ENCODE assay signal across 33 cellular contexts in the genomic region with DNA sequence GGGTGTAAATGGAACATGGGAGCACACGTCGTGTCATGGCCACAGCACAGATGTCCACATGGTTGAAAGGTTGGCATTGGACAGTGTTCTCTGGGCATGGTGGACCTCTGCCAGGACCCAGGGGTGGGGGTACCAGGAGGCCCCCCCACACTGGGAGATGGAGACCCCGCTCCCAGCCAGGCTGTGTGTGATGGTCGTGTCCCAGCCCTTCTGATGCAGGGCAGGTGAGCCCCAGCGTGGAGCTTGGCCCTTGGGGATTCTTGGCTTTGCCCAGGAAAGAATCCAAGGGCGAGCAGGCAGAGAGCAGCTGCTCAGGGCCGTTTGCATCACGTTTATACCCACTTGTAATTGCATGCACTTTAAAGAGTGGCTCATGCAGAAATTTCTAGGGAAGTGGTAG.
"Had no signal": no experiment of that assay in that cellular context is flagged by ENCODE, and none has a peak within 500 bp of the region (broad histone marks: within the 10 kb centered on the region; RNA-seq: fewer than 3 reads in every experiment).

No MANE protein-coding gene starts in this region.

- H3K9me3 Mint-ChIP-seq: activated CD4-positive, alpha-beta T cell treated with anti-CD3 and anti-CD28 coated beads, Interleukin-2, amount 10 ng/mL, durations not matched to agents 24 days and 14 days; activated T-helper 17 cell treated with anti-CD3 and anti-CD28 coated beads, Interleukin-2, amount 50 U/mL, for 72 hours had no signal

- H3K4me3 ChIP-seq: adrenal gland, body of pancreas, breast epithelium had no signal

- H3K4me3 Mint-ChIP-seq: activated B cell treated with CpG ODN at 0.5 μM for 24 hours; activated CD4-positive, alpha-beta memory T cell treated with anti-CD3 and anti-CD28 coated beads for 36 hours; activated CD4-positive, alpha-beta T cell treated with anti-CD3 and anti-CD28 coated beads, Interleukin-2, amount 10 ng/mL, durations not matched to agents 24 days and 14 days; activated CD8-positive, alpha-beta T cell treated with anti-CD3 and anti-CD28 coated beads for 36 hours; activated naive CD4-positive, alpha-beta T cell treated with anti-CD3 and anti-CD28 coated beads for 36 hours; activated naive CD8-positive, alpha-beta T cell treated with anti-CD3 and anti-CD28 coated beads for 36 hours; activated T-cell treated with anti-CD3 and anti-CD28 coated beads, Interleukin-2, amount 50 U/mL, for 4 hours; activated T-cell treated with anti-CD3 and anti-CD28 coated beads, Interleukin-2, amount 50 U/mL, for 72 hours; activated T-helper 1 cell treated with anti-CD3 and anti-CD28 coated beads, Interleukin-12 subunit alpha, Interleukin-12 subunit beta, Interleukin-2, Interleukin-4 antibody, amounts not matched to agents 30 ng/mL and 10 ng/mL and 1 ng/mL, durations not matched to agents 14 hours and 24 hours and 36 hours; activated T-helper 17 cell treated with anti-CD3 and anti-CD28 coated beads, Interleukin-2, amount 50 U/mL, for 72 hours; T-helper 1 cell treated with Interleukin-12 subunit alpha and Interleukin-12 subunit beta and Interleukin-4 antibody, amounts not matched to agents 30 μg/mL and 1 μg/mL, for 36 hours; T-helper 2 cell treated with Interferon-gamma antibody and Interleukin-4, amounts not matched to agents 5 μg/mL and 100 μg/mL, for 36 hours had no signal

- H3K9me3 ChIP-seq: adrenal gland had no signal

- DNase-seq: activated B cell treated with CpG ODN at 0.5 μM for 24 hours; activated CD4-positive, alpha-beta memory T cell treated with anti-CD3 and anti-CD28 coated beads for 36 hours; activated CD4-positive, alpha-beta T cell treated with anti-CD3 and anti-CD28 coated beads for 4 hours; activated CD4-positive, alpha-beta T cell treated with anti-CD3 and anti-CD28 coated beads, Interleukin-2, amount 10 ng/mL, durations not matched to agents 24 days and 14 days; activated CD4-positive, alpha-beta T cell treated with anti-CD3 and anti-CD28 coated beads, Interleukin-2, amount 50 U/mL, for 1 hour; activated CD4-positive, alpha-beta T cell treated with anti-CD3 and anti-CD28 coated beads, Interleukin-2, amount 50 U/mL, for 4 hours; activated CD4-positive, CD25-positive, alpha-beta regulatory T cell treated with anti-CD3 and anti-CD28 coated beads, Interleukin-2, amount 50 U/mL, for 72 hours; activated CD8-positive, alpha-beta memory T cell treated with anti-CD3 and anti-CD28 coated beads, Interleukin-2, amount 50 U/mL, for 4 hours; activated CD8-positive, alpha-beta T cell treated with anti-CD3 and anti-CD28 coated beads for 36 hours; activated effector memory CD4-positive, alpha-beta T cell treated with anti-CD3 and anti-CD28 coated beads, Interleukin-2, amount 50 U/mL, for 16 hours; activated gamma-delta T cell treated with Interleukin-2 at 50 U/mL for 16 hours; activated naive CD4-positive, alpha-beta T cell; activated naive CD4-positive, alpha-beta T cell treated with anti-CD3 and anti-CD28 coated beads for 36 hours; activated naive CD4-positive, alpha-beta T cell treated with anti-CD3 and anti-CD28 coated beads, Interleukin-2, amount 50 U/mL, for 16 hours; activated naive CD8-positive, alpha-beta T cell treated with anti-CD3 and anti-CD28 coated beads for 36 hours; activated T-cell treated with anti-CD3 and anti-CD28 coated beads for 4 hours; activated T-cell treated with anti-CD3 and anti-CD28 coated beads, Interleukin-2, amount 50 U/mL, for 1 hour; activated T-cell treated with anti-CD3 and anti-CD28 coated beads, Interleukin-2, amount 50 U/mL, for 4 hours; activated T-cell treated with anti-CD3 and anti-CD28 coated beads, Interleukin-2, amount 50 U/mL, for 72 hours; adrenal gland; amniotic stem cell; body of pancreas; brain microvascular endothelial cell; central memory CD4-positive, alpha-beta T cell; T-helper 2 cell; T-helper 9 cell had no signal

- H3K4me1 ChIP-seq: adrenal gland, body of pancreas, breast epithelium had no signal

- H3K36me3 ChIP-seq: adrenal gland, brain microvascular endothelial cell, breast epithelium had no signal

- H3K27me3 ChIP-seq: adrenal gland, body of pancreas, brain microvascular endothelial cell had no signal

- H3K36me3 Mint-ChIP-seq: activated CD4-positive, alpha-beta memory T cell treated with anti-CD3 and anti-CD28 coated beads for 36 hours; activated naive CD8-positive, alpha-beta T cell treated with anti-CD3 and anti-CD28 coated beads for 36 hours had no signal

- H3K27ac ChIP-seq: adrenal gland, body of pancreas, brain microvascular endothelial cell, breast epithelium, VCaP had no signal

- H3K27ac Mint-ChIP-seq: activated B cell treated with CpG ODN at 0.5 μM for 24 hours; activated CD4-positive, alpha-beta memory T cell treated with anti-CD3 and anti-CD28 coated beads for 36 hours; activated CD4-positive, alpha-beta T cell treated with anti-CD3 and anti-CD28 coated beads, Interleukin-2, amount 10 ng/mL, durations not matched to agents 24 days and 14 days; activated CD8-positive, alpha-beta T cell treated with anti-CD3 and anti-CD28 coated beads for 36 hours; activated naive CD4-positive, alpha-beta T cell treated with anti-CD3 and anti-CD28 coated beads for 36 hours; activated naive CD4-positive, alpha-beta T cell treated with anti-CD3 and anti-CD28 coated beads, Interleukin-2, amount 50 U/mL, for 72 hours; activated naive CD8-positive, alpha-beta T cell treated with anti-CD3 and anti-CD28 coated beads for 36 hours; activated T-cell treated with anti-CD3 and anti-CD28 coated beads, Interleukin-2, amount 50 U/mL, for 72 hours; activated T-helper 1 cell treated with anti-CD3 and anti-CD28 coated beads, Interleukin-12 subunit alpha, Interleukin-12 subunit beta, Interleukin-2, Interleukin-4 antibody, amounts not matched to agents 30 ng/mL and 10 ng/mL and 1 ng/mL, durations not matched to agents 14 hours and 24 hours and 36 hours; activated T-helper 17 cell treated with anti-CD3 and anti-CD28 coated beads, Interleukin-2, amount 50 U/mL, for 72 hours; T-helper 1 cell treated with Interleukin-12 subunit alpha and Interleukin-12 subunit beta and Interleukin-4 antibody, amounts not matched to agents 30 μg/mL and 1 μg/mL, for 36 hours; T-helper 2 cell treated with Interferon-gamma antibody and Interleukin-4, amounts not matched to agents 5 μg/mL and 100 μg/mL, for 36 hours had no signal

- H3K27me3 Mint-ChIP-seq: activated B cell treated with CpG ODN at 0.5 μM for 24 hours; activated naive CD8-positive, alpha-beta T cell treated with anti-CD3 and anti-CD28 coated beads for 36 hours; activated T-helper 17 cell treated with anti-CD3 and anti-CD28 coated beads, Interleukin-2, amount 50 U/mL, for 72 hours had no signal

- H3K4me1 Mint-ChIP-seq: activated B cell treated with CpG ODN at 0.5 μM for 24 hours; activated CD4-positive, alpha-beta T cell treated with anti-CD3 and anti-CD28 coated beads, Interleukin-2, amount 10 ng/mL, durations not matched to agents 24 days and 14 days; activated naive CD8-positive, alpha-beta T cell treated with anti-CD3 and anti-CD28 coated beads for 36 hours; activated T-helper 17 cell treated with anti-CD3 and anti-CD28 coated beads, Interleukin-2, amount 50 U/mL, for 72 hours had no signal

- ATAC-seq: activated CD8-positive, alpha-beta T cell treated with anti-CD3 and anti-CD28 coated beads for 36 hours; activated naive CD4-positive, alpha-beta T cell treated with anti-CD3 and anti-CD28 coated beads, Interleukin-2, amount 50 U/mL, for 72 hours; activated T-cell treated with anti-CD3 and anti-CD28 coated beads, Interleukin-2, amount 50 U/mL, for 4 hours; activated T-cell treated with anti-CD3 and anti-CD28 coated beads, Interleukin-2, amount 50 U/mL, for 72 hours; activated T-helper 17 cell treated with anti-CD3 and anti-CD28 coated beads, Interleukin-2, amount 50 U/mL, for 72 hours; body of pancreas had no signal
